ENCODE assay signal across 19 cellular contexts in genomic region chr6:112485813-112486212, GRCh38.
DNase-seq lines count a peak whose midpoint lies in the region.
"Had no signal": no experiment of that assay in that cellular context is flagged by ENCODE, and none has a peak within 500 bp of the region (broad histone marks: within the 10 kb centered on the region; RNA-seq: fewer than 3 reads in every experiment).

No MANE protein-coding gene starts in this region.

- H3K9ac ChIP-seq in BLaER1, result no peak overlapping the region

- H2AFZ ChIP-seq in neuron (ENCODE audit: low read depth, low read length), result peak overlapping the region; percentile 65

- no peaks in the 10 kb centered on the region for H3K9me3 Mint-ChIP-seq in activated T-cell treated with anti-CD3 and anti-CD28 coated beads, Interleukin-2, amount 50 U/mL, for 24 hours
- H3K9me3 Mint-ChIP-seq: IgD-negative memory B cell had no signal

- DNase-seq in NCI-H226 (peak; percentile 63), dermis blood vessel endothelial cell (peak; percentile 50), AG20443 (ENCODE audit: low spot score) (no peak), Ammon's horn (ENCODE audit: low spot score) (no peak)
- no peak for DNase-seq in activated naive CD4-positive, alpha-beta T cell (lab: John Stamatoyannopoulos, UW)
- DNase-seq in activated T-cell treated with anti-CD3 and anti-CD28 coated beads, Interleukin-2, amount 50 U/mL, for 24 hours, result no peak
- DNase-seq: ACHN; CD8-positive, alpha-beta memory T cell; DMS79 treated with DMSO at 0.1 percent for 48 hours; GF-D8; Kasumi-1; NCI-H187 treated with DMSO at 0.1 percent for 48 hours; NCI-H69; NK-92 treated with Interleukin-12 subunit alpha and Interleukin-12 subunit beta, amount 100 ng/mL, for 24 hours; SIG-M5 had no signal

- H3K4me1 Mint-ChIP-seq in activated T-cell treated with anti-CD3 and anti-CD28 coated beads, Interleukin-2, amount 50 U/mL, for 24 hours (ENCODE audit: low read depth), result peaks cover under 1% of the 10 kb centered on the region
- H3K4me1 Mint-ChIP-seq: CD8-positive, alpha-beta memory T cell; IgD-negative memory B cell had no signal

- no peaks in the 10 kb centered on the region for H4K20me1 ChIP-seq in BLaER1

- 0 out of 2 replicates have a peak overlapping the region, but pooled peaks have one; percentile 2 for H3K4me2 ChIP-seq in BLaER1

- H3K27ac ChIP-seq in BLaER1, result no peak overlapping the region

- H3K36me3 Mint-ChIP-seq in activated T-cell treated with anti-CD3 and anti-CD28 coated beads, Interleukin-2, amount 50 U/mL, for 24 hours (ENCODE audit: low read depth), result no peaks in the 10 kb centered on the region
- H3K36me3 Mint-ChIP-seq: CD8-positive, alpha-beta memory T cell; IgD-negative memory B cell had no signal

- H3K4me3 ChIP-seq in BLaER1 (no peak overlapping the region), neuron (ENCODE audit: low read length) (no peak overlapping the region)
- H3K4me3 ChIP-seq: HAP-1 had no signal

- H3K4me1 ChIP-seq in BLaER1 (peaks cover 45% of the 10 kb centered on the region), neuron (ENCODE audit: insufficient read depth, low read length) (peaks cover 18% of the 10 kb centered on the region)

- no peaks in the 10 kb centered on the region for H3K27me3 ChIP-seq in BLaER1
- H3K27me3 ChIP-seq in neuron (ENCODE audit: insufficient read depth, low read length), result no peaks in the 10 kb centered on the region

- H3K4me3 Mint-ChIP-seq in activated T-cell treated with anti-CD3 and anti-CD28 coated beads, Interleukin-2, amount 50 U/mL, for 24 hours, result no peak overlapping the region
- H3K4me3 Mint-ChIP-seq: CD8-positive, alpha-beta memory T cell; IgD-negative memory B cell had no signal

- H3K27ac Mint-ChIP-seq in activated T-cell treated with anti-CD3 and anti-CD28 coated beads, Interleukin-2, amount 50 U/mL, for 24 hours, result no peak overlapping the region
- H3K27ac Mint-ChIP-seq: CD8-positive, alpha-beta memory T cell; IgD-negative memory B cell had no signal

- H3K9me3 ChIP-seq in BLaER1 (peaks cover 3% of the 10 kb centered on the region; the same call in 1 of the 2 replicates), neuron (ENCODE audit: low read length) (no peaks in the 10 kb centered on the region)
- H3K9me3 ChIP-seq: HAP-1 had no signal

- H3K27me3 Mint-ChIP-seq in activated T-cell treated with anti-CD3 and anti-CD28 coated beads, Interleukin-2, amount 50 U/mL, for 24 hours, result peaks cover 3% of the 10 kb centered on the region
- H3K27me3 Mint-ChIP-seq: CD8-positive, alpha-beta memory T cell; IgD-negative memory B cell had no signal

- H3K36me3 ChIP-seq in BLaER1, result no peaks in the 10 kb centered on the region
- no peaks in the 10 kb centered on the region for H3K36me3 ChIP-seq in neuron (ENCODE audit: insufficient read depth, low read length)
- H3K36me3 ChIP-seq: HAP-1 had no signal

Comparison
In these comparisons a context has a peak if more than half of its experiments do, and no peak if none do; other contexts are left out.
1. DNase-seq: peak in NCI-H226 (single experiment) and dermis blood vessel endothelial cell (single experiment); none in activated naive CD4-positive, alpha-beta T cell (0 of 4), activated T-cell treated with anti-CD3 and anti-CD28 coated beads, Interleukin-2, amount 50 U/mL, for 24 hours (single experiment), AG20443 (single experiment) and Ammon's horn (single experiment).